7 cellular contexts compared by ENCODE assay signal in the genomic region with DNA sequence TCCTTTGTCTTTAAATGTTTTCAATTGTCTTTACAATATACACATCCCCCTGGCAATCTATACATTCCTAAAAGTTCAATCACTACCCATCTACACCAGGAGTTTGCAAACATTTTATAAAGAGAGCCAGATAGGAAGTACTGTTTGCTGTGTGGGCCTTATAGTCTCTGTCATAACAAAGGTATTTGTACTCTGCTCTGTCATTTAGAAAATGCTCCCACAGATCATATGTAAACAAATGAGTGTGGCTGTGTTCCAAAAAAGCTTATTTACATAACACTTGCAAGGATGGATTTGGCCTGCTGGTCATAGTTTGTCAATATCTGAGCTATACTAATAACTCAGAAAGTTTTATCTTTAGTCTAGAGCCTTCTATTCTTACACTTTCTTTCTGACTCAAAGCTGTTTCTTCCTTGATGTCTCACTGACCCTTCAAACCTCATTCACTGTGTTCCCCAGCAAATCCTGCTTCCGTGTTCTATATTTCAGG.
DNase-seq lines count a peak whose midpoint lies in the region; ATAC-seq and TF ChIP-seq lines count a peak whose summit lies in the region.

No MANE protein-coding gene starts in this region.

- CTCF ChIA-PET in RWPE1 (lab: Yijun Ruan, JAX), result no interaction called here

- H3K36me3 Mint-ChIP-seq in naive thymus-derived CD8-positive, alpha-beta T cell, result peaks cover 0 to 2% (median 0%) of the 10 kb centered on the region in 3 donors

- POLR2A ChIA-PET in RWPE1 (lab: Yijun Ruan, JAX; ENCODE audit: low non-redundant PET), result no interaction called here
- POLR2A ChIA-PET in naive thymus-derived CD8-positive, alpha-beta T cell (lab: Charles Lee), result no interaction called here

- no peak overlapping the region for H3K27ac Mint-ChIP-seq in naive thymus-derived CD8-positive, alpha-beta T cell

- no peak for TF ChIP-seq CTCF in RWPE1 (conservative IDR thresholded peaks at IDR 0.05; ENCODE audit: low read depth)

- H3K9me3 Mint-ChIP-seq in naive thymus-derived CD8-positive, alpha-beta T cell, result peaks cover 0 to 3% (median 0%) of the 10 kb centered on the region in 9 donors

- peak; percentile 1 for DNase-seq in RWPE1 (ENCODE audit: low spot score)
- DNase-seq in non-pigmented ciliary epithelial cell (ENCODE audit: low read depth), result peak; percentile 54
- DNase-seq in naive thymus-derived CD8-positive, alpha-beta T cell, result no peak
- no peak for DNase-seq in activated CD8-positive, alpha-beta memory T cell treated with anti-CD3 and anti-CD28 coated beads, Interleukin-2, amount 50 U/mL, for 48 hours
- DNase-seq in stimulated activated CD4-positive, alpha-beta T cell treated with anti-CD3 and anti-CD28 coated beads, Interleukin-2, amount 100 ng/mL, for 24 hours, result no peak

- no peak overlapping the region for H3K4me3 Mint-ChIP-seq in naive thymus-derived CD8-positive, alpha-beta T cell

- H3K27me3 Mint-ChIP-seq in naive thymus-derived CD8-positive, alpha-beta T cell, result peaks cover 0 to 1% (median 0%) of the 10 kb centered on the region in 5 donors

- ATAC-seq in GM19395 (IDR thresholded peaks at IDR 0.05; ENCODE audit: unreplicated experiment) (peak; percentile 78), HG03039 (IDR thresholded peaks at IDR 0.05; ENCODE audit: unreplicated experiment) (peak; percentile 82)
- no peak for ATAC-seq in naive thymus-derived CD8-positive, alpha-beta T cell

- no peak overlapping the region for H3K27ac ChIP-seq in RWPE1

- H3K4me1 Mint-ChIP-seq in naive thymus-derived CD8-positive, alpha-beta T cell, result no peaks in the 10 kb centered on the region

Comparison
In these comparisons a context has a peak if more than half of its experiments do, and no peak if none do; other contexts are left out.
1. ATAC-seq: peak in GM19395 (single experiment) and HG03039 (single experiment); none in naive thymus-derived CD8-positive, alpha-beta T cell (0 of 2).
2. DNase-seq: peak in RWPE1 (single experiment) and non-pigmented ciliary epithelial cell (single experiment); none in naive thymus-derived CD8-positive, alpha-beta T cell (0 of 10), activated CD8-positive, alpha-beta memory T cell treated with anti-CD3 and anti-CD28 coated beads, Interleukin-2, amount 50 U/mL, for 48 hours (single experiment) and stimulated activated CD4-positive, alpha-beta T cell treated with anti-CD3 and anti-CD28 coated beads, Interleukin-2, amount 100 ng/mL, for 24 hours (0 of 2).